1 cellular context compared by ENCODE assay signal in the genomic region with DNA sequence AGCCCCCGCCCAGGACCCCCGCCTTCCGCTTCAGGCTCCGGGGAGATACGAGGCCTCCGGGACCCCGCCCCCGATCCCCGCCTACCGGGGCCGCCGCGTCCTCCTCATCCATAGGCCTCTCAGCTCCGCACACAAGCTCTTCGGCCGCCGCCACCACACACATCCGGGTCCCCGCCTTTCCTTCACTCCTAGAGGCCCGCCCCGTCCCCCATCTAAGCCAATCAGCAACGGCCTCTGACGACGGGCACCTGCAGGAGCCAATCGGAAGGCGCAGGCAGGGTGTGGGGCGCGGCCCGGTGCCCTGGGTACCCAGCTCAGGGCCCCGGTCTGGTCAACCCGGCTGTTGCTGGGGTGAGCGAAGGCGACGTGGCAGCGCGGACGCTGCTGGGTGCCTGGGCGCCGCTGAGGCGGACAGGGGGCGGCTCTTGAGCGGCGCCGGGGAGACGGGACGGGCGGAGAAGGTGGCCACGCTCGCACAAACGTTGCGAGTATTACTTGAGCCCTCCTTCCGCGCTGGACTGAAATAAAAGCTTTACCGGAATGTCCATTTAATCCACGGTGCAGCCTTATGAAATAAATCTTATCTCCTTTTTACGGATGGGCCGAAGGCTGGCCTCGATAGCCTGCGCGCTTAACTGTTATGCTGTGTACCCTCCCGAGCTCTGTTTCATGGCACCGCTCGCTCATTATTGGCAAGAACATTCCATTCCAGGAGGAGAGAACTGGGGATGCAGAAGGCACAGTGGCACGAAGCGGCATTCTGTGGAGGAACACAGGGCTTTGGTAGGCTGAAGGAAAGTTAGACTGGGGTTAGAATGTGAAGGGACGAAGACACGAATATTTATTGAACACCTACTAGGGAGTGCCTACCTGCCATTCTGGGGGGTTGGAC.
TF ChIP-seq lines count a peak whose summit lies in the region.

A gene with protein sequence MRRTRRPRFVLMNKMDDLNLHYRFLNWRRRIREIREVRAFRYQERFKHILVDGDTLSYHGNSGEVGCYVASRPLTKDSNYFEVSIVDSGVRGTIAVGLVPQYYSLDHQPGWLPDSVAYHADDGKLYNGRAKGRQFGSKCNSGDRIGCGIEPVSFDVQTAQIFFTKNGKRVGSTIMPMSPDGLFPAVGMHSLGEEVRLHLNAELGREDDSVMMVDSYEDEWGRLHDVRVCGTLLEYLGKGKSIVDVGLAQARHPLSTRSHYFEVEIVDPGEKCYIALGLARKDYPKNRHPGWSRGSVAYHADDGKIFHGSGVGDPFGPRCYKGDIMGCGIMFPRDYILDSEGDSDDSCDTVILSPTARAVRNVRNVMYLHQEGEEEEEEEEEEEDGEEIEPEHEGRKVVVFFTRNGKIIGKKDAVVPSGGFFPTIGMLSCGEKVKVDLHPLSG (minus strand): TSS at position 165 of the 892 bp plus-strand sequence. CDS start 57 bp downstream, at position 108.

TF ChIP-seq in HepG2, 621 proteins besides CTCF, POLR2A, EP300 and RAD21 (continued from another document and continues in another):
- TF ChIP-seq, protein P1, sequence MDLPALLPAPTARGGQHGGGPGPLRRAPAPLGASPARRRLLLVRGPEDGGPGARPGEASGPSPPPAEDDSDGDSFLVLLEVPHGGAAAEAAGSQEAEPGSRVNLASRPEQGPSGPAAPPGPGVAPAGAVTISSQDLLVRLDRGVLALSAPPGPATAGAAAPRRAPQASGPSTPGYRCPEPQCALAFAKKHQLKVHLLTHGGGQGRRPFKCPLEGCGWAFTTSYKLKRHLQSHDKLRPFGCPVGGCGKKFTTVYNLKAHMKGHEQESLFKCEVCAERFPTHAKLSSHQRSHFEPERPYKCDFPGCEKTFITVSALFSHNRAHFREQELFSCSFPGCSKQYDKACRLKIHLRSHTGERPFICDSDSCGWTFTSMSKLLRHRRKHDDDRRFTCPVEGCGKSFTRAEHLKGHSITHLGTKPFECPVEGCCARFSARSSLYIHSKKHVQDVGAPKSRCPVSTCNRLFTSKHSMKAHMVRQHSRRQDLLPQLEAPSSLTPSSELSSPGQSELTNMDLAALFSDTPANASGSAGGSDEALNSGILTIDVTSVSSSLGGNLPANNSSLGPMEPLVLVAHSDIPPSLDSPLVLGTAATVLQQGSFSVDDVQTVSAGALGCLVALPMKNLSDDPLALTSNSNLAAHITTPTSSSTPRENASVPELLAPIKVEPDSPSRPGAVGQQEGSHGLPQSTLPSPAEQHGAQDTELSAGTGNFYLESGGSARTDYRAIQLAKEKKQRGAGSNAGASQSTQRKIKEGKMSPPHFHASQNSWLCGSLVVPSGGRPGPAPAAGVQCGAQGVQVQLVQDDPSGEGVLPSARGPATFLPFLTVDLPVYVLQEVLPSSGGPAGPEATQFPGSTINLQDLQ (CRISPR knock-in tag; IDR thresholded peaks at IDR 0.05): no peak; the same call in 1 of the 2 replicates
- TF ChIP-seq ZNF256 (CRISPR knock-in tag; conservative IDR thresholded peaks at IDR 0.05) (no peak), NONO (IDR thresholded peaks at IDR 0.05) (no peak), NONO (CRISPR knock-in tag; conservative IDR thresholded peaks at IDR 0.05) (peak; percentile 67), PAWR (CRISPR knock-in tag; IDR thresholded peaks at IDR 0.05; ENCODE audit: borderline replicate concordance) (no peak), NFE2L1 (CRISPR knock-in tag; IDR thresholded peaks at IDR 0.05; ENCODE audit: borderline replicate concordance) (no peak), ZNF430 (CRISPR knock-in tag; IDR thresholded peaks at IDR 0.05) (peak; percentile 64; the same call in 1 of the 2 replicates), DNMT1 (CRISPR knock-in tag; IDR thresholded peaks at IDR 0.05) (no peak), ASH2L (IDR thresholded peaks at IDR 0.05; ENCODE audit: insufficient read length, low read depth, low read length) (peak; percentile 25), ZMYM4 (CRISPR knock-in tag; IDR thresholded peaks at IDR 0.05) (peak; percentile 61; the same call in 1 of the 2 replicates), ZMAT3 (CRISPR knock-in tag; conservative IDR thresholded peaks at IDR 0.05) (peak; percentile 72), ZNF761 (CRISPR knock-in tag; conservative IDR thresholded peaks at IDR 0.05) (no peak), RARA (CRISPR knock-in tag; IDR thresholded peaks at IDR 0.05) (peak; percentile 39; the same call in 1 of the 2 replicates), HNRNPUL1 (IDR thresholded peaks at IDR 0.05; ENCODE audit: low read depth, low read length) (no peak), YEATS2 (CRISPR knock-in tag; IDR thresholded peaks at IDR 0.05; ENCODE audit: borderline replicate concordance) (peak; percentile 82), SAP130 (CRISPR knock-in tag; IDR thresholded peaks at IDR 0.05; ENCODE audit: low read depth) (peak; percentile 77), XRCC5 (optimal IDR thresholded peaks at IDR 0.05; ENCODE audit: low read length) (peak; percentile 22), ZNF136 (CRISPR knock-in tag; IDR thresholded peaks at IDR 0.05; ENCODE audit: low read depth) (peak; percentile 50; the same call in 1 of the 2 replicates), KDM5A (IDR thresholded peaks at IDR 0.05; ENCODE audit: borderline replicate concordance, low read length) (no peak), ZNF44 (CRISPR knock-in tag; IDR thresholded peaks at IDR 0.05) (no peak), KAT8 (CRISPR knock-in tag; IDR thresholded peaks at IDR 0.05) (peak; percentile 87), U2AF2 (IDR thresholded peaks at IDR 0.05; ENCODE audit: low read depth, low read length) (no peak), POGZ (CRISPR knock-in tag; IDR thresholded peaks at IDR 0.05) (no peak; the same call in none of the 2 replicates), ZNF205 (CRISPR knock-in tag; IDR thresholded peaks at IDR 0.05) (peak; percentile 84), GLI4 (CRISPR knock-in tag; IDR thresholded peaks at IDR 0.05; ENCODE audit: borderline replicate concordance) (no peak), REL (CRISPR knock-in tag; conservative IDR thresholded peaks at IDR 0.05) (no peak), TBL1XR1 (IDR thresholded peaks at IDR 0.05; ENCODE audit: borderline replicate concordance, low read length, partially characterized antibody) (peak; percentile 36), TBP (CRISPR knock-in tag; IDR thresholded peaks at IDR 0.05) (no peak), ZNF768 (CRISPR knock-in tag; IDR thresholded peaks at IDR 0.05) (peak; percentile 67; the same call in 1 of the 2 replicates), ZNF644 (CRISPR knock-in tag; IDR thresholded peaks at IDR 0.05; ENCODE audit: low read depth) (no peak), ZNF510 (CRISPR knock-in tag; IDR thresholded peaks at IDR 0.05; ENCODE audit: low read depth) (no peak), NRL (CRISPR knock-in tag; IDR thresholded peaks at IDR 0.05; ENCODE audit: borderline replicate concordance) (0 out of 2 replicates have a peak, but pooled peaks have one; percentile 9)
- TF ChIP-seq, protein P2, sequence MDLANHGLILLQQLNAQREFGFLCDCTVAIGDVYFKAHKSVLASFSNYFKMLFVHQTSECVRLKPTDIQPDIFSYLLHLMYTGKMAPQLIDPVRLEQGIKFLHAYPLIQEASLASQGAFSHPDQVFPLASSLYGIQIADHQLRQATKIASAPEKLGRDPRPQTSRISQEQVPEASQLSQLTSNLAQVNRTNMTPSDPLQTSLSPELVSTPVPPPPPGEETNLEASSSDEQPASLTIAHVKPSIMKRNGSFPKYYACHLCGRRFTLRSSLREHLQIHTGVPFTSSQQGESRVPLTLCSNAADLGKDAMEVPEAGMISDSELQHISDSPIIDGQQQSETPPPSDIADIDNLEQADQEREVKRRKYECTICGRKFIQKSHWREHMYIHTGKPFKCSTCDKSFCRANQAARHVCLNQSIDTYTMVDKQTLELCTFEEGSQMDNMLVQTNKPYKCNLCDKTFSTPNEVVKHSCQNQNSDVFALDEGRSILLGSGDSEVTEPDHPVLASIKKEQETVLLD (CRISPR knock-in tag; IDR thresholded peaks at IDR 0.05; ENCODE audit: low read depth): peak; percentile 94
- TF ChIP-seq, protein P3, sequence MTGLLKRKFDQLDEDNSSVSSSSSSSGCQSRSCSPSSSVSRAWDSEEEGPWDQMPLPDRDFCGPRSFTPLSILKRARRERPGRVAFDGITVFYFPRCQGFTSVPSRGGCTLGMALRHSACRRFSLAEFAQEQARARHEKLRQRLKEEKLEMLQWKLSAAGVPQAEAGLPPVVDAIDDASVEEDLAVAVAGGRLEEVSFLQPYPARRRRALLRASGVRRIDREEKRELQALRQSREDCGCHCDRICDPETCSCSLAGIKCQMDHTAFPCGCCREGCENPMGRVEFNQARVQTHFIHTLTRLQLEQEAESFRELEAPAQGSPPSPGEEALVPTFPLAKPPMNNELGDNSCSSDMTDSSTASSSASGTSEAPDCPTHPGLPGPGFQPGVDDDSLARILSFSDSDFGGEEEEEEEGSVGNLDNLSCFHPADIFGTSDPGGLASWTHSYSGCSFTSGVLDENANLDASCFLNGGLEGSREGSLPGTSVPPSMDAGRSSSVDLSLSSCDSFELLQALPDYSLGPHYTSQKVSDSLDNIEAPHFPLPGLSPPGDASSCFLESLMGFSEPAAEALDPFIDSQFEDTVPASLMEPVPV (CRISPR knock-in tag; IDR thresholded peaks at IDR 0.05): peak; percentile 16; the same call in 1 of the 2 replicates
- TF ChIP-seq, protein P4, sequence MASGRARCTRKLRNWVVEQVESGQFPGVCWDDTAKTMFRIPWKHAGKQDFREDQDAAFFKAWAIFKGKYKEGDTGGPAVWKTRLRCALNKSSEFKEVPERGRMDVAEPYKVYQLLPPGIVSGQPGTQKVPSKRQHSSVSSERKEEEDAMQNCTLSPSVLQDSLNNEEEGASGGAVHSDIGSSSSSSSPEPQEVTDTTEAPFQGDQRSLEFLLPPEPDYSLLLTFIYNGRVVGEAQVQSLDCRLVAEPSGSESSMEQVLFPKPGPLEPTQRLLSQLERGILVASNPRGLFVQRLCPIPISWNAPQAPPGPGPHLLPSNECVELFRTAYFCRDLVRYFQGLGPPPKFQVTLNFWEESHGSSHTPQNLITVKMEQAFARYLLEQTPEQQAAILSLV (CRISPR knock-in tag; IDR thresholded peaks at IDR 0.05; ENCODE audit: borderline replicate concordance): no peak; the same call in 1 of the 2 replicates
- TF ChIP-seq, protein P5, sequence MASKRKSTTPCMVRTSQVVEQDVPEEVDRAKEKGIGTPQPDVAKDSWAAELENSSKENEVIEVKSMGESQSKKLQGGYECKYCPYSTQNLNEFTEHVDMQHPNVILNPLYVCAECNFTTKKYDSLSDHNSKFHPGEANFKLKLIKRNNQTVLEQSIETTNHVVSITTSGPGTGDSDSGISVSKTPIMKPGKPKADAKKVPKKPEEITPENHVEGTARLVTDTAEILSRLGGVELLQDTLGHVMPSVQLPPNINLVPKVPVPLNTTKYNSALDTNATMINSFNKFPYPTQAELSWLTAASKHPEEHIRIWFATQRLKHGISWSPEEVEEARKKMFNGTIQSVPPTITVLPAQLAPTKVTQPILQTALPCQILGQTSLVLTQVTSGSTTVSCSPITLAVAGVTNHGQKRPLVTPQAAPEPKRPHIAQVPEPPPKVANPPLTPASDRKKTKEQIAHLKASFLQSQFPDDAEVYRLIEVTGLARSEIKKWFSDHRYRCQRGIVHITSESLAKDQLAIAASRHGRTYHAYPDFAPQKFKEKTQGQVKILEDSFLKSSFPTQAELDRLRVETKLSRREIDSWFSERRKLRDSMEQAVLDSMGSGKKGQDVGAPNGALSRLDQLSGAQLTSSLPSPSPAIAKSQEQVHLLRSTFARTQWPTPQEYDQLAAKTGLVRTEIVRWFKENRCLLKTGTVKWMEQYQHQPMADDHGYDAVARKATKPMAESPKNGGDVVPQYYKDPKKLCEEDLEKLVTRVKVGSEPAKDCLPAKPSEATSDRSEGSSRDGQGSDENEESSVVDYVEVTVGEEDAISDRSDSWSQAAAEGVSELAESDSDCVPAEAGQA (IDR thresholded peaks at IDR 0.05; ENCODE audit: low read depth): no peak
- TF ChIP-seq, protein P5 (CRISPR knock-in tag; IDR thresholded peaks at IDR 0.05; ENCODE audit: borderline replicate concordance): no peak
- TF ChIP-seq, protein P6, sequence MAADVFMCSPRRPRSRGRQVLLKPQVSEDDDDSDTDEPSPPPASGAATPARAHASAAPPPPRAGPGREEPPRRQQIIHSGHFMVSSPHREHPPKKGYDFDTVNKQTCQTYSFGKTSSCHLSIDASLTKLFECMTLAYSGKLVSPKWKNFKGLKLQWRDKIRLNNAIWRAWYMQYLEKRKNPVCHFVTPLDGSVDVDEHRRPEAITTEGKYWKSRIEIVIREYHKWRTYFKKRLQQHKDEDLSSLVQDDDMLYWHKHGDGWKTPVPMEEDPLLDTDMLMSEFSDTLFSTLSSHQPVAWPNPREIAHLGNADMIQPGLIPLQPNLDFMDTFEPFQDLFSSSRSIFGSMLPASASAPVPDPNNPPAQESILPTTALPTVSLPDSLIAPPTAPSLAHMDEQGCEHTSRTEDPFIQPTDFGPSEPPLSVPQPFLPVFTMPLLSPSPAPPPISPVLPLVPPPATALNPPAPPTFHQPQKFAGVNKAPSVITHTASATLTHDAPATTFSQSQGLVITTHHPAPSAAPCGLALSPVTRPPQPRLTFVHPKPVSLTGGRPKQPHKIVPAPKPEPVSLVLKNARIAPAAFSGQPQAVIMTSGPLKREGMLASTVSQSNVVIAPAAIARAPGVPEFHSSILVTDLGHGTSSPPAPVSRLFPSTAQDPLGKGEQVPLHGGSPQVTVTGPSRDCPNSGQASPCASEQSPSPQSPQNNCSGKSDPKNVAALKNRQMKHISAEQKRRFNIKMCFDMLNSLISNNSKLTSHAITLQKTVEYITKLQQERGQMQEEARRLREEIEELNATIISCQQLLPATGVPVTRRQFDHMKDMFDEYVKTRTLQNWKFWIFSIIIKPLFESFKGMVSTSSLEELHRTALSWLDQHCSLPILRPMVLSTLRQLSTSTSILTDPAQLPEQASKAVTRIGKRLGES (CRISPR knock-in tag; IDR thresholded peaks at IDR 0.05; ENCODE audit: borderline replicate concordance): no peak
- TF ChIP-seq, protein P7, sequence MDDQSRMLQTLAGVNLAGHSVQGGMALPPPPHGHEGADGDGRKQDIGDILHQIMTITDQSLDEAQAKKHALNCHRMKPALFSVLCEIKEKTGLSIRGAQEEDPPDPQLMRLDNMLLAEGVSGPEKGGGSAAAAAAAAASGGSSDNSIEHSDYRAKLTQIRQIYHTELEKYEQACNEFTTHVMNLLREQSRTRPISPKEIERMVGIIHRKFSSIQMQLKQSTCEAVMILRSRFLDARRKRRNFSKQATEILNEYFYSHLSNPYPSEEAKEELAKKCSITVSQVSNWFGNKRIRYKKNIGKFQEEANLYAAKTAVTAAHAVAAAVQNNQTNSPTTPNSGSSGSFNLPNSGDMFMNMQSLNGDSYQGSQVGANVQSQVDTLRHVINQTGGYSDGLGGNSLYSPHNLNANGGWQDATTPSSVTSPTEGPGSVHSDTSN (CRISPR knock-in tag; IDR thresholded peaks at IDR 0.05; ENCODE audit: borderline replicate concordance): peak; percentile 91; the same call in 1 of the 2 replicates
